8 cellular contexts compared by ENCODE assay signal in genomic region chr19:3056454-3057016, GRCh38. TPM values are rescaled to one million over a fixed set of nuclear protein-coding genes. Genes with fewer than 3 reads are reported as not detected.
DNase-seq lines count a peak whose midpoint lies in the region; ATAC-seq, FAIRE-seq and TF ChIP-seq lines count a peak whose summit lies in the region.

No MANE protein-coding gene starts in this region.

- POLR2A ChIA-PET in CD4-positive, alpha-beta T cell (lab: Charles Lee), result interaction anchor here (7.9 to 8.5 kb wide), 2 partner anchors 12 to 19 kb away, joined by 80 to 225 read pairs; no protein-coding TSS in a partner anchor

- no peak overlapping the region for H4K91ac ChIP-seq in neuronal stem cell (ENCODE audit: low read depth, low read length, poor library complexity)

- H3K9ac ChIP-seq in colonic mucosa (ENCODE audit: low read depth in 2 of 2, low read length in 2 of 2) (no peak overlapping the region), neuronal stem cell (ENCODE audit: low read depth, low read length, poor library complexity) (no peak overlapping the region)

- H3K23ac ChIP-seq in neuronal stem cell (ENCODE audit: low read depth, low read length, poor library complexity), result peak overlapping the region; percentile 93

- peak overlapping the region; percentile 28 for H2AK5ac ChIP-seq in neuronal stem cell (ENCODE audit: low read depth, low read length)

- intact Hi-C loops in CD4-positive, alpha-beta T cell (cut with DNase I, micrococcal nuclease), result loop anchor here (5.0 to 10.0 kb wide), 2 partner anchors 126 to 448 kb away; partner anchors contain the start of genes DOHH (in 1 of the 2) and FZR1 (in 1 of the 2)
- intact Hi-C loops in colonic mucosa (cut with DNase I), result no loop called here

- H3K79me1 ChIP-seq in neuronal stem cell (ENCODE audit: low read depth, low read length), result no peaks in the 10 kb centered on the region

- H3K27me3 ChIP-seq in CD4-positive, alpha-beta T cell (ENCODE audit: control insufficient read depth, insufficient read depth, low read length), result no peaks in the 10 kb centered on the region
- H3K27me3 ChIP-seq in colonic mucosa (no peaks in the 10 kb centered on the region), neuronal stem cell (ENCODE audit: control insufficient read depth in 3 of 3, insufficient read depth in 3 of 3, low read depth in 1 of 3, low read length in 3 of 3) (peaks cover 0 to 4% (median 0%) of the 10 kb centered on the region in 3 experiments)

- no peak for TF ChIP-seq CTCF in CD4-positive, alpha-beta T cell (IDR thresholded peaks at IDR 0.05)
- no peak for TF ChIP-seq CTCF in colonic mucosa (IDR thresholded peaks at IDR 0.05)

- FAIRE-seq in urothelium cell line (lab: Jason Lieb, UNC), result no peak

- DNase-seq in CD4-positive, alpha-beta T cell, result no peak
- peak; percentile 69 for DNase-seq in NCI-H128 (lab: John Stamatoyannopoulos, UW; ENCODE audit: unreplicated experiment)
- DNase-seq in colonic mucosa, result no peak
- no peak for DNase-seq in neuronal stem cell (ENCODE audit: low spot score)
- DNase-seq in SK-N-DZ (ENCODE audit: low spot score), result no peak
- DNase-seq in urothelium cell line (ENCODE audit: low spot score), result no peak

- CTCF ChIA-PET in CD4-positive, alpha-beta T cell (lab: Charles Lee), result no interaction called here

- H2AFZ ChIP-seq in neuronal stem cell (ENCODE audit: low read length), result no peak overlapping the region

- peak overlapping the region; percentile 69 for H3K27ac Mint-ChIP-seq in CD4-positive, alpha-beta T cell

- H3K4me1 ChIP-seq in colonic mucosa (no peaks in the 10 kb centered on the region), neuronal stem cell (ENCODE audit: control insufficient read depth in 2 of 2, insufficient read depth in 1 of 2, low read depth in 1 of 2, low read length in 2 of 2) (peaks cover 4 to 19% of the 10 kb centered on the region in 2 donors)

- peaks cover 81% of the 10 kb centered on the region for H3K36me3 Mint-ChIP-seq in CD4-positive, alpha-beta T cell (ENCODE audit: low read depth)

- peak overlapping the region; percentile 38 for H3K27ac ChIP-seq in CD4-positive, alpha-beta T cell (ENCODE audit: low read depth, low read length)
- peak overlapping the region; percentile 39 for H3K27ac ChIP-seq in colonic mucosa
- H3K27ac ChIP-seq in neuronal stem cell (replicated peaks; ENCODE audit: low read length), result no peak overlapping the region

- H3K27me3 Mint-ChIP-seq in CD4-positive, alpha-beta T cell, result no peaks in the 10 kb centered on the region

- H3K4me1 Mint-ChIP-seq in CD4-positive, alpha-beta T cell (ENCODE audit: low read depth), result peaks cover 65% of the 10 kb centered on the region

- no peaks in the 10 kb centered on the region for H3K9me3 ChIP-seq in CD4-positive, alpha-beta T cell (ENCODE audit: control insufficient read depth, low read length)
- no peaks in the 10 kb centered on the region for H3K9me3 ChIP-seq in colonic mucosa
- H3K9me3 ChIP-seq in neuronal stem cell (replicated peaks in 1 of 2; ENCODE audit: control insufficient read depth in 2 of 2, insufficient read depth in 1 of 2, low read depth in 1 of 2, low read length in 2 of 2), result peaks cover 0 to 3% of the 10 kb centered on the region in 2 donors

- H2BK15ac ChIP-seq in neuronal stem cell (ENCODE audit: low read length), result no peak overlapping the region

- no peak for ATAC-seq in CD4-positive, alpha-beta T cell (ENCODE audit: poor library complexity)
- ATAC-seq in GM18517 (IDR thresholded peaks at IDR 0.05; ENCODE audit: unreplicated experiment) (no peak), GM21723 (IDR thresholded peaks at IDR 0.05; ENCODE audit: unreplicated experiment) (no peak)

- H3K4me2 ChIP-seq in neuronal stem cell (ENCODE audit: insufficient read depth, low read length, poor library complexity, severe bottlenecking), result peak overlapping the region; percentile 14

- H3K4ac ChIP-seq in neuronal stem cell (ENCODE audit: low read length), result no peak overlapping the region

- peak overlapping the region; percentile 67 for H3K18ac ChIP-seq in neuronal stem cell (ENCODE audit: low read length)

- no peak overlapping the region for H4K8ac ChIP-seq in neuronal stem cell (ENCODE audit: low read depth, low read length)

- no peak overlapping the region for H2BK120ac ChIP-seq in neuronal stem cell (ENCODE audit: low read depth, low read length)

- H3K9me3 Mint-ChIP-seq in CD4-positive, alpha-beta T cell, result no peaks in the 10 kb centered on the region

- WGBS in neuronal stem cell (ENCODE audit: extremely low coverage in 2 of 2, insufficient read length in 2 of 2, insufficient replicate concordance in 1 of 2), 2 donors, result no CpG with 5 or more reads among the region's 10 CpGs

- H3K4me3 ChIP-seq in colonic mucosa, result no peak overlapping the region
- no peak overlapping the region for H3K4me3 ChIP-seq in neuronal stem cell (ENCODE audit: low read length in 2 of 2)

- peak overlapping the region; percentile 63 for H3K14ac ChIP-seq in neuronal stem cell (ENCODE audit: low read length)

- H3K36me3 ChIP-seq in colonic mucosa, result peaks cover 11% of the 10 kb centered on the region
- H3K36me3 ChIP-seq in neuronal stem cell (replicated peaks in 1 of 2; ENCODE audit: control insufficient read depth in 2 of 2, insufficient read depth in 2 of 2, low read length in 2 of 2), result peaks cover 13 to 80% of the 10 kb centered on the region in 2 donors

- no peak overlapping the region for H2BK12ac ChIP-seq in neuronal stem cell (ENCODE audit: low read length)

- H2BK5ac ChIP-seq in neuronal stem cell (ENCODE audit: low read length), result no peak overlapping the region

- H3K4me3 Mint-ChIP-seq in CD4-positive, alpha-beta T cell, result no peak overlapping the region

RNA-seq across cellular contexts. Expression of gene TLE5, which starts 5.8 kb away (rescaled TPM):
- 100 to 1,000 TPM; 722 to 793 TPM for total RNA-seq in CD4-positive, alpha-beta T cell
- 100 to 1,000 TPM; 407 to 409 TPM for total RNA-seq in colonic mucosa
- 162 TPM for polyA plus RNA-seq in neuronal stem cell (2013, experiment 1 of 2)
- 164 TPM for polyA plus RNA-seq in neuronal stem cell (2013, experiment 2 of 2)
- polyA plus RNA-seq in SK-N-DZ (2014; cell fraction: cytosol; rRNA removed), result 197 and 209 TPM in 2 replicates
- 168 and 213 TPM in 2 replicates for polyA plus RNA-seq in SK-N-DZ (2014; cell fraction: nucleus; rRNA removed)

RNA-seq across cellular contexts. Expression of gene TLE2, which starts 27.5 kb away (rescaled TPM):
- total RNA-seq in CD4-positive, alpha-beta T cell, result 10 to 100 TPM; 23.9 to 25.0 TPM
- 10 to 100 TPM; 42.8 to 52.4 TPM for total RNA-seq in colonic mucosa
- 0.36 TPM for polyA plus RNA-seq in neuronal stem cell (2013, experiment 1 of 2)
- polyA plus RNA-seq in neuronal stem cell (2013, experiment 2 of 2), result 0.21 TPM
- 1.2 and 1.7 TPM in 2 replicates for polyA plus RNA-seq in SK-N-DZ (2014; cell fraction: cytosol; rRNA removed)
- polyA plus RNA-seq in SK-N-DZ (2014; cell fraction: nucleus; rRNA removed), result 1.1 and 2.9 TPM in 2 replicates

RNA-seq across cellular contexts. Expression of gene GNA11, which starts 37.6 kb away (rescaled TPM):
- 1 to 10 TPM; 2.6 to 3.4 TPM for total RNA-seq in CD4-positive, alpha-beta T cell
- 100 to 1,000 TPM; 197 to 215 TPM for total RNA-seq in colonic mucosa
- 19.2 TPM for polyA plus RNA-seq in neuronal stem cell (2013, experiment 1 of 2)
- 20.0 TPM for polyA plus RNA-seq in neuronal stem cell (2013, experiment 2 of 2)
- 19.1 and 24.7 TPM in 2 replicates for polyA plus RNA-seq in SK-N-DZ (2014; cell fraction: cytosol; rRNA removed)
- 24.0 and 25.2 TPM in 2 replicates for polyA plus RNA-seq in SK-N-DZ (2014; cell fraction: nucleus; rRNA removed)

Comparison
In these comparisons a context has a peak if more than half of its experiments do, and no peak if none do; other contexts are left out.
1. RNA of gene GNA11, which starts 37.6 kb away (total RNA-seq): 197 to 215 TPM in colonic mucosa; 2.6 to 3.4 TPM in CD4-positive, alpha-beta T cell; every median in the first group is over 10 times any median in the second.